8 cellular contexts compared by ENCODE assay signal in genomic region chr1:203216274-203217138, GRCh38. TPM values are rescaled to one million over a fixed set of nuclear protein-coding genes. Genes with fewer than 3 reads are reported as not detected.
DNase-seq lines count a peak whose midpoint lies in the region; ATAC-seq lines count a peak whose summit lies in the region.

No MANE protein-coding gene starts in this region.

- H3K27ac Mint-ChIP-seq in activated naive CD4-positive, alpha-beta T cell treated with anti-CD3 and anti-CD28 coated beads for 36 hours = no peak overlapping the region

- H2AK5ac ChIP-seq in trophoblast cell (ENCODE audit: low read length) = no peak overlapping the region

- CTCF ChIA-PET in activated naive CD4-positive, alpha-beta T cell treated with anti-CD3 and anti-CD28 coated beads for 36 hours (lab: Charles Lee) = interaction anchor here (0.6 to 5.5 kb wide), 32 partner anchors 8 to 710 kb away, joined by 3 to 100 read pairs (median 4); partner anchors contain the start of gene MYOG

- H3K27ac ChIP-seq in SJSA1 (no peak overlapping the region), trophoblast cell (ENCODE audit: low read depth, low read length) (no peak overlapping the region), aorta (ENCODE audit: low read depth in 1 of 2, low read length in 2 of 2) (no peak overlapping the region)

- WGBS in trophoblast cell (ENCODE audit: extremely low coverage, insufficient coverage, insufficient read length) = no CpG with 5 or more reads among the region's 19 CpGs
- WGBS in aorta, 2 donors = 33 to 36% methylated on average over 19 of the region's 19 CpGs

- H3K18ac ChIP-seq in trophoblast cell (ENCODE audit: low read length) = no peak overlapping the region

- H3K4me3 Mint-ChIP-seq in activated naive CD4-positive, alpha-beta T cell treated with anti-CD3 and anti-CD28 coated beads for 36 hours = no peak overlapping the region

- H3K9me3 Mint-ChIP-seq in activated naive CD4-positive, alpha-beta T cell treated with anti-CD3 and anti-CD28 coated beads for 36 hours = no peaks in the 10 kb centered on the region

- H3K4me3 ChIP-seq in SJSA1 (no peak overlapping the region), trophoblast cell (ENCODE audit: low read depth, low read length) (no peak overlapping the region), aorta (ENCODE audit: low read length in 2 of 2) (no peak overlapping the region)

- no peak overlapping the region for H4K12ac ChIP-seq in trophoblast cell (ENCODE audit: low read depth, low read length)

- H3K14ac ChIP-seq in trophoblast cell (ENCODE audit: low read length) = no peak overlapping the region

- intact Hi-C loops in activated naive CD4-positive, alpha-beta T cell treated with anti-CD3 and anti-CD28 coated beads for 36 hours (cut with micrococcal nuclease) = loop anchor here (1.0 to 2.0 kb wide), 3 partner anchors 50 to 177 kb away; no protein-coding TSS in a partner anchor
- intact Hi-C loops in aorta (cut with DNase I) = loop anchor here (1.0 to 10.0 kb wide), 5 partner anchors 52 to 178 kb away; no protein-coding TSS in a partner anchor

- H3K79me1 ChIP-seq in trophoblast cell (ENCODE audit: low read length) = no peaks in the 10 kb centered on the region

- H3K27me3 ChIP-seq in SJSA1 (replicated peaks) (peaks cover 17% of the 10 kb centered on the region; the same call in 1 of the 2 replicates), trophoblast cell (ENCODE audit: insufficient read depth, low read length) (no peaks in the 10 kb centered on the region), aorta (ENCODE audit: control insufficient read depth in 1 of 2, insufficient read depth in 2 of 2, low read length in 1 of 2) (no peaks in the 10 kb centered on the region)

- no peaks in the 10 kb centered on the region for H3K4me1 Mint-ChIP-seq in activated naive CD4-positive, alpha-beta T cell treated with anti-CD3 and anti-CD28 coated beads for 36 hours (ENCODE audit: low read depth)

- no peak overlapping the region for H2BK12ac ChIP-seq in trophoblast cell (ENCODE audit: low read length)

- H3K9me3 ChIP-seq in SJSA1 (replicated peaks) = no peaks in the 10 kb centered on the region
- H3K9me3 ChIP-seq in trophoblast cell (ENCODE audit: insufficient read depth, low read depth, low read length) = no peaks in the 10 kb centered on the region
- H3K9me3 ChIP-seq in aorta (ENCODE audit: control insufficient read depth, low read length) = no peaks in the 10 kb centered on the region

- H3K36me3 ChIP-seq in SJSA1 = no peaks in the 10 kb centered on the region
- no peaks in the 10 kb centered on the region for H3K36me3 ChIP-seq in trophoblast cell (ENCODE audit: control insufficient read depth in 1 of 2, insufficient read depth in 2 of 2, low read length in 2 of 2)
- no peaks in the 10 kb centered on the region for H3K36me3 ChIP-seq in aorta (ENCODE audit: control insufficient read depth in 1 of 2, insufficient read depth in 2 of 2, low read length in 1 of 2)

- no peak overlapping the region for H3K9ac ChIP-seq in trophoblast cell (ENCODE audit: low read length)

- peak; percentile 57 for DNase-seq in Daoy (ENCODE audit: low read depth)
- DNase-seq in NAMALWA (ENCODE audit: low spot score) = peak; percentile 84
- peak; percentile 22 to 44 for DNase-seq in SJSA1 (ENCODE audit: low read depth in 1 of 2, low spot score in 2 of 2)
- DNase-seq in activated naive CD4-positive, alpha-beta T cell treated with anti-CD3 and anti-CD28 coated beads for 36 hours = peak; percentile 72
- peak; percentile 71 for DNase-seq in glomerular visceral epithelial cell (ENCODE audit: extremely low spot score)
- DNase-seq in trophoblast cell = peak; percentile 57 to 91
- no peak for DNase-seq in aorta

- no peak overlapping the region for H4K8ac ChIP-seq in trophoblast cell (ENCODE audit: low read depth, low read length)

- H4K91ac ChIP-seq in trophoblast cell (ENCODE audit: low read depth, low read length) = no peak overlapping the region

- no peak overlapping the region for H3K4ac ChIP-seq in trophoblast cell (ENCODE audit: low read depth, low read length)

- ATAC-seq in aorta (ENCODE audit: low FRiP score) = peak; percentile 71
- ATAC-seq in GM21825 (IDR thresholded peaks at IDR 0.05; ENCODE audit: unreplicated experiment) = no peak

- no peaks in the 10 kb centered on the region for H3K36me3 Mint-ChIP-seq in activated naive CD4-positive, alpha-beta T cell treated with anti-CD3 and anti-CD28 coated beads for 36 hours (ENCODE audit: low read depth)

- no peak overlapping the region for H2BK120ac ChIP-seq in trophoblast cell (ENCODE audit: insufficient read depth, low read length, poor library complexity)

- H3K27me3 Mint-ChIP-seq in activated naive CD4-positive, alpha-beta T cell treated with anti-CD3 and anti-CD28 coated beads for 36 hours (ENCODE audit: low read depth) = peaks cover 7% of the 10 kb centered on the region

- no peaks in the 10 kb centered on the region for H3K79me2 ChIP-seq in trophoblast cell (ENCODE audit: control insufficient read depth, insufficient read depth, low read length, poor library complexity)

- H2AFZ ChIP-seq in trophoblast cell (ENCODE audit: insufficient read depth, low read length, poor library complexity) = no peak overlapping the region

- H3K23ac ChIP-seq in trophoblast cell (ENCODE audit: low read length) = no peak overlapping the region

- H2BK5ac ChIP-seq in trophoblast cell (ENCODE audit: low read depth, low read length, poor library complexity) = no peak overlapping the region

- H3K4me2 ChIP-seq in trophoblast cell (ENCODE audit: low read length) = no peak overlapping the region

- H3K4me1 ChIP-seq in SJSA1 (replicated peaks) (no peaks in the 10 kb centered on the region), trophoblast cell (ENCODE audit: control insufficient read depth in 1 of 2, insufficient read depth in 2 of 2, low read length in 2 of 2) (no peaks in the 10 kb centered on the region), aorta (ENCODE audit: control insufficient read depth in 1 of 2, insufficient read depth in 2 of 2, low read length in 2 of 2) (no peaks in the 10 kb centered on the region)

RNA-seq across cellular contexts. Expression of gene CHIT1, which starts 13.0 kb away (rescaled TPM):
- not detected in 2 replicates for total RNA-seq in Daoy (2014; rRNA removed; shearing (Covaris generic))
- not detected in 2 replicates for total RNA-seq in SJSA1 (2014; rRNA removed; shearing (Covaris generic))
- total RNA-seq in activated naive CD4-positive, alpha-beta T cell treated with anti-CD3 and anti-CD28 coated beads for 36 hours = 1 to 10 TPM; 1.1 to 1.3 TPM
- polyA plus RNA-seq in trophoblast cell (2013) = not detected in 2 replicates
- 1 to 10 TPM; 1.3 to 2.2 TPM for total RNA-seq in aorta
- polyA plus RNA-seq in aorta = 10 to 100 TPM in 1 of 2 donors, under 1 TPM in 1; 0.56 to 16.4 TPM

RNA-seq across cellular contexts. Expression of gene CHI3L1, which starts 30.0 kb away (rescaled TPM):
- total RNA-seq in Daoy (2014; rRNA removed; shearing (Covaris generic)) = not detected in 2 replicates
- total RNA-seq in SJSA1 (2014; rRNA removed; shearing (Covaris generic)) = not detected in 2 replicates
- under 1 TPM; 0.24 to 0.44 TPM for total RNA-seq in activated naive CD4-positive, alpha-beta T cell treated with anti-CD3 and anti-CD28 coated beads for 36 hours
- not detected in 2 replicates for polyA plus RNA-seq in trophoblast cell (2013)
- 10 to 100 TPM; 17.8 to 34.2 TPM for total RNA-seq in aorta
- polyA plus RNA-seq in aorta = 1 to 10 TPM in 1 of 2 donors, under 1 TPM in 1; 0.87 to 5.4 TPM

RNA-seq across cellular contexts. Expression of gene MYBPH, which starts 40.9 kb away (rescaled TPM):
- not detected in 2 replicates for total RNA-seq in Daoy (2014; rRNA removed; shearing (Covaris generic))
- total RNA-seq in SJSA1 (2014; rRNA removed; shearing (Covaris generic)) = not detected in 2 replicates
- not detected for total RNA-seq in activated naive CD4-positive, alpha-beta T cell treated with anti-CD3 and anti-CD28 coated beads for 36 hours
- polyA plus RNA-seq in trophoblast cell (2013) = not detected in 2 replicates
- not detected for total RNA-seq in aorta
- polyA plus RNA-seq in aorta = not detected

Comparison
In these comparisons a context has a peak if more than half of its experiments do, and no peak if none do; other contexts are left out.
1. DNase-seq: peak in Daoy (single experiment), NAMALWA (single experiment), SJSA1 (2 of 2), activated naive CD4-positive, alpha-beta T cell treated with anti-CD3 and anti-CD28 coated beads for 36 hours (single experiment), glomerular visceral epithelial cell (single experiment) and trophoblast cell (2 of 2); none in aorta (0 of 2).
2. RNA of gene CHI3L1, which starts 30.0 kb away (total RNA-seq): 17.8 to 34.2 TPM in aorta; 0.24 to 0.44 TPM in activated naive CD4-positive, alpha-beta T cell treated with anti-CD3 and anti-CD28 coated beads for 36 hours, not detected in Daoy and not detected in SJSA1; every median in the first group is over 10 times any median in the second.